In genomic region chr7:152419473-152420429, GRCh38 we compare ENCODE assay signal across 20 cellular contexts. TPM values are rescaled to one million over a fixed set of nuclear protein-coding genes. Genes with fewer than 3 reads are reported as not detected.
DNase-seq lines count a peak whose midpoint lies in the region; ATAC-seq and TF ChIP-seq lines count a peak whose summit lies in the region.
"Had no signal": no experiment of that assay in that cellular context is flagged by ENCODE, and none has a peak within 500 bp of the region (broad histone marks: within the 10 kb centered on the region; RNA-seq: fewer than 3 reads in every experiment).

No MANE protein-coding gene starts in this region.

- CTCF ChIA-PET in MCF 10A (lab: Yijun Ruan, JAX) (interaction anchor here (0.6 kb wide), 1 partner anchor 588 kb away, joined by 3 read pairs; no protein-coding TSS in a partner anchor), WTC11 (lab: Charles Lee) (no interaction called here)

- BruUV-seq in MCF 10A (replicated peaks; lab: Mats Ljungman, UMichigan) = TSS peak; percentile 22

- peaks cover 7% of the 10 kb centered on the region for H3K9me3 Mint-ChIP-seq in MCF 10A (ENCODE audit: unreplicated experiment)
- H3K9me3 Mint-ChIP-seq in WTC11 = peaks cover 21% of the 10 kb centered on the region
- peaks cover 4% of the 10 kb centered on the region for H3K9me3 Mint-ChIP-seq in glutamatergic neuron (ENCODE audit: unreplicated experiment)
- H3K9me3 Mint-ChIP-seq in stimulated activated naive B cell treated with anti-CD40 and anti-IgM and Interleukin-4, amounts not matched to agents 10 μg/mL and 1 μg/mL and 100 μg/mL, for 72 hours = peaks cover 4 to 8% of the 10 kb centered on the region in 2 donors

- H3K9me3 ChIP-seq in breast epithelium (peaks cover 4 to 14% of the 10 kb centered on the region in 2 donors), right cardiac atrium (ENCODE audit: control insufficient read depth, low read length) (no peaks in the 10 kb centered on the region)
- H3K9me3 ChIP-seq: gastroesophageal sphincter, ovary, testis had no signal

- H3K36me3 Mint-ChIP-seq in MCF 10A (ENCODE audit: insufficient read depth, unreplicated experiment) = peaks cover 4% of the 10 kb centered on the region
- peaks cover 24% of the 10 kb centered on the region for H3K36me3 Mint-ChIP-seq in WTC11
- H3K36me3 Mint-ChIP-seq in glutamatergic neuron (ENCODE audit: unreplicated experiment) = peaks cover 5% of the 10 kb centered on the region
- peaks cover 26 to 42% of the 10 kb centered on the region in 2 donors for H3K36me3 Mint-ChIP-seq in stimulated activated naive B cell treated with anti-CD40 and anti-IgM and Interleukin-4, amounts not matched to agents 10 μg/mL and 1 μg/mL and 100 μg/mL, for 72 hours

- POLR2A ChIA-PET in MCF 10A (lab: Yijun Ruan, JAX) (no interaction called here), WTC11 (lab: Charles Lee) (no interaction called here)

- ATAC-seq in WTC11 = no peak
- peak; percentile 59 to 70 for ATAC-seq in stimulated activated naive B cell treated with anti-CD40 and anti-IgM and Interleukin-4, amounts not matched to agents 10 μg/mL and 1 μg/mL and 100 μg/mL, for 72 hours (replicated peaks)
- ATAC-seq in GM18520 (IDR thresholded peaks at IDR 0.05; ENCODE audit: unreplicated experiment) = no peak
- ATAC-seq in right cardiac atrium = no peak
- ATAC-seq: gastroesophageal sphincter had no signal

- TF ChIP-seq CTCF in MCF 10A (IDR thresholded peaks at IDR 0.05; ENCODE audit: unreplicated experiment) (no peak), breast epithelium (IDR thresholded peaks at IDR 0.05) (no peak), WTC11 (IDR thresholded peaks at IDR 0.05) (no peak), glutamatergic neuron (IDR thresholded peaks at IDR 0.05; ENCODE audit: partially characterized antibody, unreplicated experiment) (no peak)

- H3K4me3 ChIP-seq in breast epithelium = no peak overlapping the region
- no peak overlapping the region for H3K4me3 ChIP-seq in right cardiac atrium (ENCODE audit: low read length)
- H3K4me3 ChIP-seq: gastroesophageal sphincter, left ventricle myocardium inferior, ovary, testis had no signal

- H3K36me3 ChIP-seq in breast epithelium = no peaks in the 10 kb centered on the region
- H3K36me3 ChIP-seq: gastroesophageal sphincter, left ventricle myocardium inferior, ovary had no signal

- H3K27ac Mint-ChIP-seq in MCF 10A (ENCODE audit: low read depth, unreplicated experiment) (no peak overlapping the region), WTC11 (peak overlapping the region; percentile 3; the same call in 1 of the 2 replicates), glutamatergic neuron (ENCODE audit: unreplicated experiment) (peak overlapping the region; percentile 23)
- H3K27ac Mint-ChIP-seq in stimulated activated naive B cell treated with anti-CD40 and anti-IgM and Interleukin-4, amounts not matched to agents 10 μg/mL and 1 μg/mL and 100 μg/mL, for 72 hours = peak overlapping the region; percentile 57

- no peak for DNase-seq in MCF 10A (ENCODE audit: unreplicated experiment)
- no peak for DNase-seq in breast epithelium (ENCODE audit: low spot score in 2 of 2)
- no peak for DNase-seq in WTC11 (ENCODE audit: low spot score)
- no peak for DNase-seq in glutamatergic neuron
- DNase-seq in stimulated activated naive B cell treated with anti-CD40 and anti-IgM and Interleukin-4, amounts not matched to agents 10 μg/mL and 1 μg/mL and 100 μg/mL, for 72 hours = no peak
- DNase-seq in activated CD4-positive, alpha-beta T cell treated with anti-CD3 and anti-CD28 coated beads, Interleukin-2, amount 50 U/mL, for 1 hour = no peak
- DNase-seq in right cardiac atrium = no peak
- DNase-seq: activated CD8-positive, alpha-beta memory T cell treated with anti-CD3 and anti-CD28 coated beads for 24 hours; activated gamma-delta T cell treated with Interleukin-2 at 50 U/mL for 16 hours; DMS153; KG1; left ventricle myocardium inferior; NCI-H1105 treated with DMSO at 0.1 percent for 48 hours; NCI-H2171; NCI-H748 treated with DMSO at 0.1 percent for 48 hours; ovary; stimulated activated CD4-positive, alpha-beta T cell treated with anti-CD3 and anti-CD28 coated beads, Interleukin-2, amount 100 ng/mL, for 48 hours; testis had no signal

- 81% methylated on average over 5 of the region's 5 CpGs for WGBS in right cardiac atrium

- TF ChIP-seq POLR2A in breast epithelium (IDR thresholded peaks at IDR 0.05) = no peak

- H3K27me3 ChIP-seq in breast epithelium (no peaks in the 10 kb centered on the region), right cardiac atrium (ENCODE audit: control insufficient read depth, insufficient read depth) (no peaks in the 10 kb centered on the region)
- H3K27me3 ChIP-seq: gastroesophageal sphincter, ovary, testis had no signal

- H3K27ac ChIP-seq in breast epithelium (no peak overlapping the region), right cardiac atrium (ENCODE audit: low read length) (no peak overlapping the region)
- H3K27ac ChIP-seq: gastroesophageal sphincter, left ventricle myocardium inferior, ovary, testis had no signal

- peaks cover 14% of the 10 kb centered on the region for H3K4me1 Mint-ChIP-seq in MCF 10A (ENCODE audit: insufficient read depth, unreplicated experiment)
- H3K4me1 Mint-ChIP-seq in WTC11 = peaks cover 16% of the 10 kb centered on the region
- H3K4me1 Mint-ChIP-seq in glutamatergic neuron (ENCODE audit: low read depth, unreplicated experiment) = no peaks in the 10 kb centered on the region
- peaks cover 20 to 37% of the 10 kb centered on the region in 2 donors for H3K4me1 Mint-ChIP-seq in stimulated activated naive B cell treated with anti-CD40 and anti-IgM and Interleukin-4, amounts not matched to agents 10 μg/mL and 1 μg/mL and 100 μg/mL, for 72 hours

- intact Hi-C loops in MCF 10A (cut with micrococcal nuclease) (no loop called here), breast epithelium (cut with DNase I; ENCODE audit: low total_unique reads) (no loop called here), right cardiac atrium (cut with DNase I) (no loop called here)

- H3K27me3 Mint-ChIP-seq in MCF 10A (ENCODE audit: insufficient read depth, unreplicated experiment) = no peaks in the 10 kb centered on the region
- no peaks in the 10 kb centered on the region for H3K27me3 Mint-ChIP-seq in WTC11 (ENCODE audit: low read depth)
- no peaks in the 10 kb centered on the region for H3K27me3 Mint-ChIP-seq in glutamatergic neuron (ENCODE audit: unreplicated experiment)
- no peaks in the 10 kb centered on the region for H3K27me3 Mint-ChIP-seq in stimulated activated naive B cell treated with anti-CD40 and anti-IgM and Interleukin-4, amounts not matched to agents 10 μg/mL and 1 μg/mL and 100 μg/mL, for 72 hours

- H3K4me1 ChIP-seq in breast epithelium = no peaks in the 10 kb centered on the region
- H3K4me1 ChIP-seq in right cardiac atrium (ENCODE audit: control insufficient read depth, insufficient read depth, low read length) = peaks cover 6% of the 10 kb centered on the region

- H3K4me3 Mint-ChIP-seq in MCF 10A (ENCODE audit: unreplicated experiment) (no peak overlapping the region), WTC11 (no peak overlapping the region), glutamatergic neuron (ENCODE audit: unreplicated experiment) (no peak overlapping the region)
- peak overlapping the region; percentile 42 to 66 for H3K4me3 Mint-ChIP-seq in stimulated activated naive B cell treated with anti-CD40 and anti-IgM and Interleukin-4, amounts not matched to agents 10 μg/mL and 1 μg/mL and 100 μg/mL, for 72 hours

TF ChIP-seq in WTC11, 78 proteins besides CTCF, POLR2A, EP300 and RAD21 (continues in another document):
- no peak for TF ChIP-seq ZNF671 (CRISPR knock-in tag; IDR thresholded peaks at IDR 0.05)
- TF ChIP-seq, protein P1, sequence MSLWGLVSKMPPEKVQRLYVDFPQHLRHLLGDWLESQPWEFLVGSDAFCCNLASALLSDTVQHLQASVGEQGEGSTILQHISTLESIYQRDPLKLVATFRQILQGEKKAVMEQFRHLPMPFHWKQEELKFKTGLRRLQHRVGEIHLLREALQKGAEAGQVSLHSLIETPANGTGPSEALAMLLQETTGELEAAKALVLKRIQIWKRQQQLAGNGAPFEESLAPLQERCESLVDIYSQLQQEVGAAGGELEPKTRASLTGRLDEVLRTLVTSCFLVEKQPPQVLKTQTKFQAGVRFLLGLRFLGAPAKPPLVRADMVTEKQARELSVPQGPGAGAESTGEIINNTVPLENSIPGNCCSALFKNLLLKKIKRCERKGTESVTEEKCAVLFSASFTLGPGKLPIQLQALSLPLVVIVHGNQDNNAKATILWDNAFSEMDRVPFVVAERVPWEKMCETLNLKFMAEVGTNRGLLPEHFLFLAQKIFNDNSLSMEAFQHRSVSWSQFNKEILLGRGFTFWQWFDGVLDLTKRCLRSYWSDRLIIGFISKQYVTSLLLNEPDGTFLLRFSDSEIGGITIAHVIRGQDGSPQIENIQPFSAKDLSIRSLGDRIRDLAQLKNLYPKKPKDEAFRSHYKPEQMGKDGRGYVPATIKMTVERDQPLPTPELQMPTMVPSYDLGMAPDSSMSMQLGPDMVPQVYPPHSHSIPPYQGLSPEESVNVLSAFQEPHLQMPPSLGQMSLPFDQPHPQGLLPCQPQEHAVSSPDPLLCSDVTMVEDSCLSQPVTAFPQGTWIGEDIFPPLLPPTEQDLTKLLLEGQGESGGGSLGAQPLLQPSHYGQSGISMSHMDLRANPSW (CRISPR knock-in tag; conservative IDR thresholded peaks at IDR 0.05; ENCODE audit: low read depth) = no peak
- no peak for TF ChIP-seq EMX1 (CRISPR knock-in tag; IDR thresholded peaks at IDR 0.05)
- no peak for TF ChIP-seq ATF1 (CRISPR knock-in tag; IDR thresholded peaks at IDR 0.05)
- no peak for TF ChIP-seq GRHL2 (CRISPR knock-in tag; IDR thresholded peaks at IDR 0.05; ENCODE audit: insufficient replicate concordance, severe bottlenecking)
- no peak for TF ChIP-seq ZNF423 (CRISPR knock-in tag; IDR thresholded peaks at IDR 0.05)
- TF ChIP-seq ZNF512 (CRISPR knock-in tag; IDR thresholded peaks at IDR 0.05; ENCODE audit: borderline replicate concordance) = no peak

RNA-seq across cellular contexts. Expression of gene KMT2C, which starts 16.1 kb away (rescaled TPM):
- total RNA-seq in MCF 10A (2022) = 47.6 and 54.6 TPM in 2 replicates
- 100 to 1,000 TPM in 1 of 3 donors, 10 to 100 TPM in 2; 73.6 to 112 (median 85.5) TPM for total RNA-seq in breast epithelium
- 38.9 to 45.4 TPM (median 40.8 TPM) in 3 replicates for total RNA-seq in WTC11 (2021)
- total RNA-seq in glutamatergic neuron (ENCODE audit: unreplicated experiment) = 136 TPM
- total RNA-seq in right cardiac atrium = 10 to 100 TPM; 43.6 to 52.6 (median 50.3) TPM
- polyA plus RNA-seq in right cardiac atrium = 10.9 TPM

Comparison
In these comparisons a context has a peak if more than half of its experiments do, and no peak if none do; other contexts are left out.
1. H3K4me3 Mint-ChIP-seq: peak in stimulated activated naive B cell treated with anti-CD40 and anti-IgM and Interleukin-4, amounts not matched to agents 10 μg/mL and 1 μg/mL and 100 μg/mL, for 72 hours (2 of 2); none in MCF 10A (single experiment), WTC11 (single experiment) and glutamatergic neuron (single experiment).
2. ATAC-seq: peak in stimulated activated naive B cell treated with anti-CD40 and anti-IgM and Interleukin-4, amounts not matched to agents 10 μg/mL and 1 μg/mL and 100 μg/mL, for 72 hours (2 of 2); none in WTC11 (single experiment), GM18520 (single experiment) and right cardiac atrium (0 of 2).